14 cellular contexts compared by ENCODE assay signal in the genomic region with DNA sequence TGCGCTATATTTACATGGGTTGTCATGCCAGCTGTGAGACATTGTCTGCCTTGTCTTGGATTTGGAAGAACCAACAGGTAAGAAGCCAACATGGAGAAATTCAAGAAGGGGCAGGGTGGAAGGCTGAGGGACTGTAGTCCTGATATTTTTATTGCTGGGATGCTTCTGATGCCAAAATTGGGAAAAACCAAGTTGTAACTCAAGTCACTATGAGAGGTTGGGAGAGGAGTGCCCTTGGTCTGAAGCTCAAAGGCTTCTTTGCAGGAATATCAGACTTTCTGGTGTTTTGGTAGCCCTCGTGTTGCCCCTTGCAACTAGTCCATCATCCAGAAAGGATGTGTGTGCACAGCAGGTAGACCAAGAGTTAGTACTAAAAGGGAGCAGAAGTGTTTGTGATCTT.
"Had no signal": no experiment of that assay in that cellular context is flagged by ENCODE, and none has a peak within 500 bp of the region (broad histone marks: within the 10 kb centered on the region; RNA-seq: fewer than 3 reads in every experiment).

No MANE protein-coding gene starts in this region.

- H3K4me2 ChIP-seq: SK-N-SH had no signal

- H3K27ac ChIP-seq: pancreas had no signal

- DNase-seq: activated CD4-positive, alpha-beta T cell treated with anti-CD3 and anti-CD28 coated beads for 48 hours; activated CD4-positive, CD25-positive, alpha-beta regulatory T cell; activated CD8-positive, alpha-beta T cell treated with anti-CD3 and anti-CD28 coated beads, Interleukin-2, amount 10 ng/mL, durations not matched to agents 7 days and 5 days; activated naive CD4-positive, alpha-beta T cell treated with anti-CD3 and anti-CD28 coated beads, Interleukin-2, amount 10 ng/mL, durations not matched to agents 7 days and 5 days; activated naive CD8-positive, alpha-beta T cell treated with anti-CD3 and anti-CD28 coated beads, Interleukin-2, amount 50 U/mL, for 24 hours; activated T-cell treated with anti-CD3 and anti-CD28 coated beads, Interleukin-2, amount 50 U/mL, for 4 hours; anterior cingulate cortex; head of caudate nucleus; naive thymus-derived CD8-positive, alpha-beta T cell; pancreas; sigmoid colon; SK-N-SH; stimulated activated naive CD4-positive, alpha-beta T cell had no signal

- H3K36me3 ChIP-seq: pancreas had no signal

- H3K27me3 ChIP-seq: pancreas, sigmoid colon had no signal

- ATAC-seq: activated CD8-positive, alpha-beta T cell treated with anti-CD3 and anti-CD28 coated beads, Interleukin-2, amount 10 ng/mL, durations not matched to agents 7 days and 5 days; activated naive CD8-positive, alpha-beta T cell treated with anti-CD3 and anti-CD28 coated beads, Interleukin-2, amount 50 U/mL, for 24 hours; activated T-cell treated with anti-CD3 and anti-CD28 coated beads, Interleukin-2, amount 50 U/mL, for 4 hours; naive thymus-derived CD8-positive, alpha-beta T cell had no signal

- H3K9me2 ChIP-seq: SK-N-SH had no signal

- H3K9me3 ChIP-seq: pancreas, sigmoid colon, SK-N-SH had no signal

- H3K4me3 ChIP-seq: coronary artery, pancreas, sigmoid colon had no signal
